1 cellular context compared by ENCODE assay signal in genomic region chr20:300345-300744, GRCh38.
TF ChIP-seq lines count a peak whose summit lies in the region.

No MANE protein-coding gene starts in this region.

TF ChIP-seq in IMR-90, 13 proteins besides CTCF, POLR2A, EP300 and RAD21 (continued from another document):
- no peak for TF ChIP-seq RCOR1 (IDR thresholded peaks at IDR 0.05; ENCODE audit: insufficient replicate concordance, low read length)
- TF ChIP-seq SMC3 (IDR thresholded peaks at IDR 0.05; ENCODE audit: low read depth, low read length) = no peak
- no peak for TF ChIP-seq BHLHE40 (IDR thresholded peaks at IDR 0.05; ENCODE audit: low read depth, low read length)
- no peak for TF ChIP-seq USF2 (IDR thresholded peaks at IDR 0.05; ENCODE audit: low read depth, low read length)
- TF ChIP-seq CHD1 (IDR thresholded peaks at IDR 0.05; ENCODE audit: low read depth, low read length) = no peak
- TF ChIP-seq NFE2L2 (IDR thresholded peaks at IDR 0.05; ENCODE audit: low read depth, low read length) = no peak
- no peak for TF ChIP-seq MAZ (IDR thresholded peaks at IDR 0.05; ENCODE audit: borderline replicate concordance, low read depth, low read length)
- no peak for TF ChIP-seq FOS (IDR thresholded peaks at IDR 0.05; ENCODE audit: low read depth, low read length)
- TF ChIP-seq MAFK (IDR thresholded peaks at IDR 0.05; ENCODE audit: low read depth, low read length) = no peak
